ENCODE assay signal across 22 cellular contexts in the genomic region with DNA sequence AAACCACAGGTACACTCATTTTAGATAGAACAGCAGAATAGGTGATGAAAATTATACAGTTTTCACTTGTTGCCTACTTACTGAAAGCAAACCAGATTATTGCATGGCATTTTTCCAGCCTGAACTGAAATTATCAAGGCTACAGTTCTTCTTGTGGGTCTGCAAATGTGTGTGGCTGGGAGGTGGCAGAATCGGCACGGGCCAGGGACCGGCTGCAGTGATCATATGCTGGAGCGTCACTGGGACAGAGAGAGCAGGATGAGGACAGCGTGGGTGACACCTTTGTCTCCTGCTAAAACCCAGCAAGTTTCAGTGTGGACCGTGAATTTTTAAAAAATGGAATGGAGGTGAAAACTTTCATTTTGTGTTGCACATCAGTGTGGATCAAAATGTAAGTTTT.
"Had no signal": no experiment of that assay in that cellular context is flagged by ENCODE, and none has a peak within 500 bp of the region (broad histone marks: within the 10 kb centered on the region; RNA-seq: fewer than 3 reads in every experiment).

No MANE protein-coding gene starts in this region.

- H3K4me3 Mint-ChIP-seq: mesothelial cell of epicardium had no signal

- H3K27ac Mint-ChIP-seq: mesothelial cell of epicardium had no signal

- H3K27ac ChIP-seq: coronary artery, dorsolateral prefrontal cortex, esophagus squamous epithelium, gastrocnemius medialis, heart right ventricle, left lung, lower lobe of right lung had no signal

- H3K4me1 ChIP-seq: gastrocnemius medialis, left lung had no signal

- H3K4me3 ChIP-seq: coronary artery, dorsolateral prefrontal cortex, esophagus squamous epithelium, gastrocnemius medialis, heart right ventricle, left lung, lower lobe of right lung had no signal

- H3K9me3 ChIP-seq: esophagus squamous epithelium, gastrocnemius medialis, heart right ventricle, left lung, lower lobe of right lung had no signal

- H3K9me3 Mint-ChIP-seq: mesothelial cell of epicardium had no signal

- ATAC-seq: gastrocnemius medialis, heart right ventricle, left lung, lower lobe of right lung had no signal

- H3K27me3 ChIP-seq: dorsolateral prefrontal cortex, esophagus squamous epithelium, gastrocnemius medialis, heart right ventricle, left lung had no signal

- DNase-seq: cerebellar nuclear complex; dermis blood vessel endothelial cell; dorsolateral prefrontal cortex; effector CD4-positive, alpha-beta T cell; effector memory CD4-positive, alpha-beta T cell; esophagus squamous epithelium; foreskin fibroblast; foreskin melanocyte; gastrocnemius medialis; glutamatergic neuron; heart right ventricle; hippocampal formation; left cardiac atrium; left lung; lower lobe of right lung; mesenchymal stem cell had no signal

- FAIRE-seq: colon, endothelial cell of umbilical vein, islet of Langerhans, keratinocyte had no signal
